In the genomic region with DNA sequence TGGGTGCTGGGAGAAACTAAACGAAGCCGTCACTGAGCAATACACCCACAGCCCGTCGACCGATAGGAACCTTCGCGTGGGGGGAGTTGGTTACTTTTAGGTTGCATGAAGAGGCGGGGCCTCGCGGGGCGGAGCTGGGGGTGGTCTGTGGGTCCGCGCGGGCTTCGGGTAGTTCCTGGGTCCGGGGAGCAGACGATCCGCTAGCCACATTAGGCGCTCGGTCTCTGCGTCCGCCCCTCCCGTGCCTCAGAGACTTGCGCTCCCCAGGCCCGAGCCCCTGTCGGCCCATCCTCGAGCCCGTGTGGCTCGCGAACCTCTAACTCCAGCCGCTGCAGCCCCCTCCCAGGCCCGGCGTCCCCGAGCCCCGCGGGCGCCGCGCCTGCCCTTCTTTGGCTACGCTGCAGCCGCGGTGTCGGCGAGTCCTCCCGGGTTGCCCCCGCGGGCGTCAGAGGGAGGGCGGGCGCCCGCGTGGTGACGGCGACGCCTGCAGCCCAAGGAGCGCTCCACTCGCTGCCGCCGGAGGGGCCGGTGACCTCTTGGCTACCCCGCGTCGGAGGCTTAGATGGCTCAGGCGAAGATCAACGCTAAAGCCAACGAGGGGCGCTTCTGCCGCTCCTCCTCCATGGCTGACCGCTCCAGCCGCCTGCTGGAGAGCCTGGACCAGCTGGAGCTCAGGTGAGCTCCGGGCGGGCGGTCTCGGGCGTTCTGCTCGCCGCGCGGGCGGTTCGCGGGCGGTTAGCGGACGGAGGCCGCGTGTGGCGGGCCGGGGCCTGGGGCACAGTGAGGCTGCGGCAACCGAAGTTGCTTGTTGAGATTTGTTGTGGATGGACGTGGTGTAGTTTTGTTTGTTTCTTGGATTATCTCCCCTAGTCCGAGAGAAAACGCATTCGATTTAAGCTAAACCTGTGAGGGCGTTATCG, we compare ENCODE assay signal across 1 cellular context.
A peak's percentile ranks its signal among the peaks of the same experiment; 100 is the strongest.
TF ChIP-seq lines count a peak whose summit lies in the region.

A gene (plus strand): TSS at position 191 of the 920 bp plus-strand sequence. CDS start 372 bp downstream, at position 563.

TF ChIP-seq in K562, 482 proteins besides CTCF, POLR2A, EP300 and RAD21 (continued from another document and continues in another):
- TF ChIP-seq, protein P1, sequence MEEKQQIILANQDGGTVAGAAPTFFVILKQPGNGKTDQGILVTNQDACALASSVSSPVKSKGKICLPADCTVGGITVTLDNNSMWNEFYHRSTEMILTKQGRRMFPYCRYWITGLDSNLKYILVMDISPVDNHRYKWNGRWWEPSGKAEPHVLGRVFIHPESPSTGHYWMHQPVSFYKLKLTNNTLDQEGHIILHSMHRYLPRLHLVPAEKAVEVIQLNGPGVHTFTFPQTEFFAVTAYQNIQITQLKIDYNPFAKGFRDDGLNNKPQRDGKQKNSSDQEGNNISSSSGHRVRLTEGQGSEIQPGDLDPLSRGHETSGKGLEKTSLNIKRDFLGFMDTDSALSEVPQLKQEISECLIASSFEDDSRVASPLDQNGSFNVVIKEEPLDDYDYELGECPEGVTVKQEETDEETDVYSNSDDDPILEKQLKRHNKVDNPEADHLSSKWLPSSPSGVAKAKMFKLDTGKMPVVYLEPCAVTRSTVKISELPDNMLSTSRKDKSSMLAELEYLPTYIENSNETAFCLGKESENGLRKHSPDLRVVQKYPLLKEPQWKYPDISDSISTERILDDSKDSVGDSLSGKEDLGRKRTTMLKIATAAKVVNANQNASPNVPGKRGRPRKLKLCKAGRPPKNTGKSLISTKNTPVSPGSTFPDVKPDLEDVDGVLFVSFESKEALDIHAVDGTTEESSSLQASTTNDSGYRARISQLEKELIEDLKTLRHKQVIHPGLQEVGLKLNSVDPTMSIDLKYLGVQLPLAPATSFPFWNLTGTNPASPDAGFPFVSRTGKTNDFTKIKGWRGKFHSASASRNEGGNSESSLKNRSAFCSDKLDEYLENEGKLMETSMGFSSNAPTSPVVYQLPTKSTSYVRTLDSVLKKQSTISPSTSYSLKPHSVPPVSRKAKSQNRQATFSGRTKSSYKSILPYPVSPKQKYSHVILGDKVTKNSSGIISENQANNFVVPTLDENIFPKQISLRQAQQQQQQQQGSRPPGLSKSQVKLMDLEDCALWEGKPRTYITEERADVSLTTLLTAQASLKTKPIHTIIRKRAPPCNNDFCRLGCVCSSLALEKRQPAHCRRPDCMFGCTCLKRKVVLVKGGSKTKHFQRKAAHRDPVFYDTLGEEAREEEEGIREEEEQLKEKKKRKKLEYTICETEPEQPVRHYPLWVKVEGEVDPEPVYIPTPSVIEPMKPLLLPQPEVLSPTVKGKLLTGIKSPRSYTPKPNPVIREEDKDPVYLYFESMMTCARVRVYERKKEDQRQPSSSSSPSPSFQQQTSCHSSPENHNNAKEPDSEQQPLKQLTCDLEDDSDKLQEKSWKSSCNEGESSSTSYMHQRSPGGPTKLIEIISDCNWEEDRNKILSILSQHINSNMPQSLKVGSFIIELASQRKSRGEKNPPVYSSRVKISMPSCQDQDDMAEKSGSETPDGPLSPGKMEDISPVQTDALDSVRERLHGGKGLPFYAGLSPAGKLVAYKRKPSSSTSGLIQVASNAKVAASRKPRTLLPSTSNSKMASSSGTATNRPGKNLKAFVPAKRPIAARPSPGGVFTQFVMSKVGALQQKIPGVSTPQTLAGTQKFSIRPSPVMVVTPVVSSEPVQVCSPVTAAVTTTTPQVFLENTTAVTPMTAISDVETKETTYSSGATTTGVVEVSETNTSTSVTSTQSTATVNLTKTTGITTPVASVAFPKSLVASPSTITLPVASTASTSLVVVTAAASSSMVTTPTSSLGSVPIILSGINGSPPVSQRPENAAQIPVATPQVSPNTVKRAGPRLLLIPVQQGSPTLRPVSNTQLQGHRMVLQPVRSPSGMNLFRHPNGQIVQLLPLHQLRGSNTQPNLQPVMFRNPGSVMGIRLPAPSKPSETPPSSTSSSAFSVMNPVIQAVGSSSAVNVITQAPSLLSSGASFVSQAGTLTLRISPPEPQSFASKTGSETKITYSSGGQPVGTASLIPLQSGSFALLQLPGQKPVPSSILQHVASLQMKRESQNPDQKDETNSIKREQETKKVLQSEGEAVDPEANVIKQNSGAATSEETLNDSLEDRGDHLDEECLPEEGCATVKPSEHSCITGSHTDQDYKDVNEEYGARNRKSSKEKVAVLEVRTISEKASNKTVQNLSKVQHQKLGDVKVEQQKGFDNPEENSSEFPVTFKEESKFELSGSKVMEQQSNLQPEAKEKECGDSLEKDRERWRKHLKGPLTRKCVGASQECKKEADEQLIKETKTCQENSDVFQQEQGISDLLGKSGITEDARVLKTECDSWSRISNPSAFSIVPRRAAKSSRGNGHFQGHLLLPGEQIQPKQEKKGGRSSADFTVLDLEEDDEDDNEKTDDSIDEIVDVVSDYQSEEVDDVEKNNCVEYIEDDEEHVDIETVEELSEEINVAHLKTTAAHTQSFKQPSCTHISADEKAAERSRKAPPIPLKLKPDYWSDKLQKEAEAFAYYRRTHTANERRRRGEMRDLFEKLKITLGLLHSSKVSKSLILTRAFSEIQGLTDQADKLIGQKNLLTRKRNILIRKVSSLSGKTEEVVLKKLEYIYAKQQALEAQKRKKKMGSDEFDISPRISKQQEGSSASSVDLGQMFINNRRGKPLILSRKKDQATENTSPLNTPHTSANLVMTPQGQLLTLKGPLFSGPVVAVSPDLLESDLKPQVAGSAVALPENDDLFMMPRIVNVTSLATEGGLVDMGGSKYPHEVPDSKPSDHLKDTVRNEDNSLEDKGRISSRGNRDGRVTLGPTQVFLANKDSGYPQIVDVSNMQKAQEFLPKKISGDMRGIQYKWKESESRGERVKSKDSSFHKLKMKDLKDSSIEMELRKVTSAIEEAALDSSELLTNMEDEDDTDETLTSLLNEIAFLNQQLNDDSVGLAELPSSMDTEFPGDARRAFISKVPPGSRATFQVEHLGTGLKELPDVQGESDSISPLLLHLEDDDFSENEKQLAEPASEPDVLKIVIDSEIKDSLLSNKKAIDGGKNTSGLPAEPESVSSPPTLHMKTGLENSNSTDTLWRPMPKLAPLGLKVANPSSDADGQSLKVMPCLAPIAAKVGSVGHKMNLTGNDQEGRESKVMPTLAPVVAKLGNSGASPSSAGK (IDR thresholded peaks at IDR 0.05) = peak; percentile 62
- no peak for TF ChIP-seq NR2C1 (IDR thresholded peaks at IDR 0.05)
- no peak for TF ChIP-seq NR2C1 (tag; IDR thresholded peaks at IDR 0.05)
- TF ChIP-seq, protein P2, sequence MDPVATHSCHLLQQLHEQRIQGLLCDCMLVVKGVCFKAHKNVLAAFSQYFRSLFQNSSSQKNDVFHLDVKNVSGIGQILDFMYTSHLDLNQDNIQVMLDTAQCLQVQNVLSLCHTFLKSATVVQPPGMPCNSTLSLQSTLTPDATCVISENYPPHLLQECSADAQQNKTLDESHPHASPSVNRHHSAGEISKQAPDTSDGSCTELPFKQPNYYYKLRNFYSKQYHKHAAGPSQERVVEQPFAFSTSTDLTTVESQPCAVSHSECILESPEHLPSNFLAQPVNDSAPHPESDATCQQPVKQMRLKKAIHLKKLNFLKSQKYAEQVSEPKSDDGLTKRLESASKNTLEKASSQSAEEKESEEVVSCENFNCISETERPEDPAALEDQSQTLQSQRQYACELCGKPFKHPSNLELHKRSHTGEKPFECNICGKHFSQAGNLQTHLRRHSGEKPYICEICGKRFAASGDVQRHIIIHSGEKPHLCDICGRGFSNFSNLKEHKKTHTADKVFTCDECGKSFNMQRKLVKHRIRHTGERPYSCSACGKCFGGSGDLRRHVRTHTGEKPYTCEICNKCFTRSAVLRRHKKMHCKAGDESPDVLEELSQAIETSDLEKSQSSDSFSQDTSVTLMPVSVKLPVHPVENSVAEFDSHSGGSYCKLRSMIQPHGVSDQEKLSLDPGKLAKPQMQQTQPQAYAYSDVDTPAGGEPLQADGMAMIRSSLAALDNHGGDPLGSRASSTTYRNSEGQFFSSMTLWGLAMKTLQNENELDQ (CRISPR knock-in tag; IDR thresholded peaks at IDR 0.05; ENCODE audit: borderline replicate concordance) = no peak
- TF ChIP-seq KAT2B (IDR thresholded peaks at IDR 0.05; ENCODE audit: low read depth, low read length) = no peak
- no peak for TF ChIP-seq PCBP2 (IDR thresholded peaks at IDR 0.05; ENCODE audit: low read depth, low read length, poor library complexity, severe bottlenecking)
- no peak for TF ChIP-seq RFX7 (CRISPR knock-in tag; IDR thresholded peaks at IDR 0.05)
- TF ChIP-seq, protein P3, sequence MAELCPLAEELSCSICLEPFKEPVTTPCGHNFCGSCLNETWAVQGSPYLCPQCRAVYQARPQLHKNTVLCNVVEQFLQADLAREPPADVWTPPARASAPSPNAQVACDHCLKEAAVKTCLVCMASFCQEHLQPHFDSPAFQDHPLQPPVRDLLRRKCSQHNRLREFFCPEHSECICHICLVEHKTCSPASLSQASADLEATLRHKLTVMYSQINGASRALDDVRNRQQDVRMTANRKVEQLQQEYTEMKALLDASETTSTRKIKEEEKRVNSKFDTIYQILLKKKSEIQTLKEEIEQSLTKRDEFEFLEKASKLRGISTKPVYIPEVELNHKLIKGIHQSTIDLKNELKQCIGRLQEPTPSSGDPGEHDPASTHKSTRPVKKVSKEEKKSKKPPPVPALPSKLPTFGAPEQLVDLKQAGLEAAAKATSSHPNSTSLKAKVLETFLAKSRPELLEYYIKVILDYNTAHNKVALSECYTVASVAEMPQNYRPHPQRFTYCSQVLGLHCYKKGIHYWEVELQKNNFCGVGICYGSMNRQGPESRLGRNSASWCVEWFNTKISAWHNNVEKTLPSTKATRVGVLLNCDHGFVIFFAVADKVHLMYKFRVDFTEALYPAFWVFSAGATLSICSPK (IDR thresholded peaks at IDR 0.05; ENCODE audit: borderline replicate concordance) = no peak
- TF ChIP-seq, protein P4, sequence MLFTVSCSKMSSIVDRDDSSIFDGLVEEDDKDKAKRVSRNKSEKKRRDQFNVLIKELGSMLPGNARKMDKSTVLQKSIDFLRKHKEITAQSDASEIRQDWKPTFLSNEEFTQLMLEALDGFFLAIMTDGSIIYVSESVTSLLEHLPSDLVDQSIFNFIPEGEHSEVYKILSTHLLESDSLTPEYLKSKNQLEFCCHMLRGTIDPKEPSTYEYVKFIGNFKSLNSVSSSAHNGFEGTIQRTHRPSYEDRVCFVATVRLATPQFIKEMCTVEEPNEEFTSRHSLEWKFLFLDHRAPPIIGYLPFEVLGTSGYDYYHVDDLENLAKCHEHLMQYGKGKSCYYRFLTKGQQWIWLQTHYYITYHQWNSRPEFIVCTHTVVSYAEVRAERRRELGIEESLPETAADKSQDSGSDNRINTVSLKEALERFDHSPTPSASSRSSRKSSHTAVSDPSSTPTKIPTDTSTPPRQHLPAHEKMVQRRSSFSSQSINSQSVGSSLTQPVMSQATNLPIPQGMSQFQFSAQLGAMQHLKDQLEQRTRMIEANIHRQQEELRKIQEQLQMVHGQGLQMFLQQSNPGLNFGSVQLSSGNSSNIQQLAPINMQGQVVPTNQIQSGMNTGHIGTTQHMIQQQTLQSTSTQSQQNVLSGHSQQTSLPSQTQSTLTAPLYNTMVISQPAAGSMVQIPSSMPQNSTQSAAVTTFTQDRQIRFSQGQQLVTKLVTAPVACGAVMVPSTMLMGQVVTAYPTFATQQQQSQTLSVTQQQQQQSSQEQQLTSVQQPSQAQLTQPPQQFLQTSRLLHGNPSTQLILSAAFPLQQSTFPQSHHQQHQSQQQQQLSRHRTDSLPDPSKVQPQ (CRISPR knock-in tag; IDR thresholded peaks at IDR 0.05; ENCODE audit: borderline replicate concordance) = no peak
- TF ChIP-seq PRMT5 (CRISPR knock-in tag; IDR thresholded peaks at IDR 0.05) = 0 out of 2 replicates have a peak, but pooled peaks have one; percentile 65
- 0 out of 2 replicates have a peak, but pooled peaks have one; percentile 33 for TF ChIP-seq ZNF830 (CRISPR knock-in tag; IDR thresholded peaks at IDR 0.05)
- no peak for TF ChIP-seq SMARCC2 (IDR thresholded peaks at IDR 0.05; ENCODE audit: low read depth)
- no peak for TF ChIP-seq BRD4 (IDR thresholded peaks at IDR 0.05)
- TF ChIP-seq E2F3 (CRISPR knock-in tag; IDR thresholded peaks at IDR 0.05) = no peak
- TF ChIP-seq NCOR1 (IDR thresholded peaks at IDR 0.05) = peak; percentile 35
- no peak for TF ChIP-seq ILK (tag; IDR thresholded peaks at IDR 0.05; ENCODE audit: borderline replicate concordance, low read depth)
- TF ChIP-seq, protein P5, sequence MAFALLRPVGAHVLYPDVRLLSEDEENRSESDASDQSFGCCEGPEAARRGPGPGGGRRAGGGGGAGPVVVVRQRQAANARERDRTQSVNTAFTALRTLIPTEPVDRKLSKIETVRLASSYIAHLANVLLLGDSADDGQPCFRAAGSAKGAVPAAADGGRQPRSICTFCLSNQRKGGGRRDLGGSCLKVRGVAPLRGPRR (CRISPR knock-in tag; IDR thresholded peaks at IDR 0.05) = no peak
- peak; percentile 55; the same call in 1 of the 2 replicates for TF ChIP-seq ETV5 (CRISPR knock-in tag; IDR thresholded peaks at IDR 0.05; ENCODE audit: low read depth)
- peak; percentile 26; the same call in 1 of the 2 replicates for TF ChIP-seq GATAD2B (IDR thresholded peaks at IDR 0.05; ENCODE audit: borderline replicate concordance)
- no peak for TF ChIP-seq CBX5 (IDR thresholded peaks at IDR 0.05; ENCODE audit: borderline replicate concordance, low read depth)
- peak; percentile 92 for TF ChIP-seq HMGN3 (IDR thresholded peaks at IDR 0.05; ENCODE audit: borderline replicate concordance, extremely low read depth, insufficient read length, low read depth, low read length)
- TF ChIP-seq ZNF717 (CRISPR knock-in tag; IDR thresholded peaks at IDR 0.05) = no peak
- TF ChIP-seq, protein P6, sequence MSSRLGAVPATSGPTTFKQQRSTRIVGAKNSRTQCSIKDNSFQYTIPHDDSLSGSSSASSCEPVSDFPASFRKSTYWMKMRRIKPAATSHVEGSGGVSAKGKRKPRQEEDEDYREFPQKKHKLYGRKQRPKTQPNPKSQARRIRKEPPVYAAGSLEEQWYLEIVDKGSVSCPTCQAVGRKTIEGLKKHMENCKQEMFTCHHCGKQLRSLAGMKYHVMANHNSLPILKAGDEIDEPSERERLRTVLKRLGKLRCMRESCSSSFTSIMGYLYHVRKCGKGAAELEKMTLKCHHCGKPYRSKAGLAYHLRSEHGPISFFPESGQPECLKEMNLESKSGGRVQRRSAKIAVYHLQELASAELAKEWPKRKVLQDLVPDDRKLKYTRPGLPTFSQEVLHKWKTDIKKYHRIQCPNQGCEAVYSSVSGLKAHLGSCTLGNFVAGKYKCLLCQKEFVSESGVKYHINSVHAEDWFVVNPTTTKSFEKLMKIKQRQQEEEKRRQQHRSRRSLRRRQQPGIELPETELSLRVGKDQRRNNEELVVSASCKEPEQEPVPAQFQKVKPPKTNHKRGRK (tag; IDR thresholded peaks at IDR 0.05) = no peak
- TF ChIP-seq ZNF324 (CRISPR knock-in tag; IDR thresholded peaks at IDR 0.05) = no peak
- TF ChIP-seq, protein P7, sequence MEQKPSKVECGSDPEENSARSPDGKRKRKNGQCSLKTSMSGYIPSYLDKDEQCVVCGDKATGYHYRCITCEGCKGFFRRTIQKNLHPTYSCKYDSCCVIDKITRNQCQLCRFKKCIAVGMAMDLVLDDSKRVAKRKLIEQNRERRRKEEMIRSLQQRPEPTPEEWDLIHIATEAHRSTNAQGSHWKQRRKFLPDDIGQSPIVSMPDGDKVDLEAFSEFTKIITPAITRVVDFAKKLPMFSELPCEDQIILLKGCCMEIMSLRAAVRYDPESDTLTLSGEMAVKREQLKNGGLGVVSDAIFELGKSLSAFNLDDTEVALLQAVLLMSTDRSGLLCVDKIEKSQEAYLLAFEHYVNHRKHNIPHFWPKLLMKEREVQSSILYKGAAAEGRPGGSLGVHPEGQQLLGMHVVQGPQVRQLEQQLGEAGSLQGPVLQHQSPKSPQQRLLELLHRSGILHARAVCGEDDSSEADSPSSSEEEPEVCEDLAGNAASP (IDR thresholded peaks at IDR 0.05) = no peak
